Comparison of ENCODE assay signal across 22 cellular contexts in genomic region chr5:16788957-16789356, GRCh38.
"Had no signal": no experiment of that assay in that cellular context is flagged by ENCODE, and none has a peak within 500 bp of the region (broad histone marks: within the 10 kb centered on the region; RNA-seq: fewer than 3 reads in every experiment).

No MANE protein-coding gene starts in this region.

- H3K9me3 ChIP-seq: MG63 had no signal

- H3K4me3 ChIP-seq: MG63 had no signal

- H3K27ac ChIP-seq: RWPE1 had no signal

- H3K27me3 ChIP-seq: MG63 had no signal

- H3K9me3 Mint-ChIP-seq: IgD-negative memory B cell had no signal

- DNase-seq: KBM-7, MG63, NCI-H1092, NCI-H1105 treated with DMSO at 0.1 percent for 48 hours, NCI-H1417 treated with DMSO at 0.1 percent for 48 hours, NCI-H146, NCI-H187, NCI-H2029, NCI-H2081 treated with DMSO at 0.1 percent for 48 hours, NCI-H2171, NCI-H226, NCI-H446, NCI-H510A, NCI-H524 treated with DMSO at 0.1 percent for 48 hours, NCI-H69, NCI-H774, PC-3, SHP77 had no signal

- H3K4me3 Mint-ChIP-seq: IgD-negative memory B cell had no signal

- H3K27ac Mint-ChIP-seq: IgD-negative memory B cell had no signal

- ATAC-seq: Panc1, PC-3, SK-N-SH treated with all-trans-retinoic acid at 6 μM for 48 hours had no signal

- H3K36me3 Mint-ChIP-seq: IgD-negative memory B cell had no signal
